8 cellular contexts compared by ENCODE assay signal in the genomic region with DNA sequence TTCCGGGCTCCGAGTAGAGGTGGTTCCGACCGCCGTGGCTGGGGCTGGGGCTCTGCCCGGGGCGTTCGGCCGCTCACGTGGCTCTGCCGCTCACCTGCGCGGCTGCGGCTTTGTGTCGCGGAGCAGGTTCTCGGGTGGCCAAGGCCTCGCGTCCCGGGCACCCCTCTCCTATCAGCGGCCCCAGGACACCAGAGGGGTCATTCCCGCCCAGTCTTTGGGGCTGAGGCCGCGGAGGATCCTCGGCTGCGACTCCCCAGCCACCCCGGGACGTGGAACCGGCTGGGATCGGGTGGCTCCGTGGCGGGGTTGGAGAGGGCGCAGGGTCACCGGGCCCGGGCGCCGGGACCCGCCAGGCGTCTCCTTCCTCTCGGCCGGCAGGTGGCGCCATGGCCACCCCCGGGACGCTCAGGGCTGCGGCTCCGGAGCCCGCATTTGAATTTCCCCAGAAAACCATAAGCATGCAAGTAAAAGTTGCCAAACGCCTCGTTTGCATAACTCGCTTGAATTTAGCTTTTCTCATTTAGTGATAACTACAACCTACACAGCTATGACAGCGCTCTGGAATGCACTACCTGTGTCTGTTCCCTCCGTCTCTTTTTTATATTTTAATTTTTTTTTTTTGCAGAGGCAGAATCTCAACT. TPM values are rescaled to one million over a fixed set of nuclear protein-coding genes. Genes with fewer than 3 reads are reported as not detected.
DNase-seq lines count a peak whose midpoint lies in the region; ATAC-seq and TF ChIP-seq lines count a peak whose summit lies in the region.

No MANE protein-coding gene starts in this region.

- CTCF ChIA-PET in PC-9 (lab: Charles Lee): interaction anchor here (0.5 to 0.7 kb wide), 3 partner anchors 23 to 51 kb away, joined by 3 to 6 read pairs (median 4); no protein-coding TSS in a partner anchor

- DNase-seq in EH (ENCODE audit: low read depth) (peak; percentile 70), PC-9 (peak; percentile 39 to 73), activated gamma-delta T cell (lab: John Stamatoyannopoulos, UW) (peak; percentile 24), foreskin melanocyte (peak; percentile 29), stromal cell of bone marrow (ENCODE audit: low read depth) (peak; percentile 23)

- no peaks in the 10 kb centered on the region for H3K9me2 ChIP-seq in PC-9 (ENCODE audit: insufficient read depth)

- ATAC-seq in HG02852 (IDR thresholded peaks at IDR 0.05; ENCODE audit: unreplicated experiment): peak; percentile 55
- no peak for ATAC-seq in HG02763 (IDR thresholded peaks at IDR 0.05; ENCODE audit: unreplicated experiment)

- H3K36me3 ChIP-seq in PC-9 (ENCODE audit: low read depth) (no peaks in the 10 kb centered on the region), neutrophil (no peaks in the 10 kb centered on the region)

- peak overlapping the region; percentile 71; the same call in 1 of the 2 replicates for H2AFZ ChIP-seq in PC-9

- H4K20me1 ChIP-seq in PC-9 (ENCODE audit: insufficient read depth): no peaks in the 10 kb centered on the region

- TF ChIP-seq CTCF in PC-9 (conservative IDR thresholded peaks at IDR 0.05) (peak; percentile 86), neutrophil (IDR thresholded peaks at IDR 0.05) (peak; percentile 29)

- POLR2A ChIA-PET in PC-9 (lab: Charles Lee; ENCODE audit: unreplicated experiment): no interaction called here

- H3K27ac ChIP-seq in PC-9 (no peak overlapping the region), neutrophil (no peak overlapping the region)

- no peaks in the 10 kb centered on the region for H3K4me1 ChIP-seq in PC-9 (replicated peaks; ENCODE audit: insufficient read depth)
- peaks cover 5 to 6% of the 10 kb centered on the region in 2 experiments for H3K4me1 ChIP-seq in neutrophil (ENCODE audit: control insufficient read depth in 1 of 2, insufficient read depth in 1 of 2, low read depth in 1 of 2, low read length in 1 of 2)

- peak overlapping the region; percentile 64 for H3K4me2 ChIP-seq in PC-9

- no peaks in the 10 kb centered on the region for H3K79me2 ChIP-seq in PC-9 (ENCODE audit: low read depth)

- H3K27me3 ChIP-seq in PC-9 (ENCODE audit: insufficient read depth, low read depth) (0 out of 2 replicates have a peak, but pooled peaks cover 7% of the 10 kb centered on the region), neutrophil (peaks cover 83% of the 10 kb centered on the region)

- BruUV-seq in PC-9 (replicated peaks; lab: Mats Ljungman, UMichigan): no TSS peak

- H3F3A ChIP-seq in PC-9 (ENCODE audit: insufficient read depth, low read depth): no peaks in the 10 kb centered on the region; the same call in 1 of the 2 replicates

- H3K9me3 ChIP-seq in PC-9 (ENCODE audit: insufficient read depth, low read depth) (no peaks in the 10 kb centered on the region), neutrophil (no peaks in the 10 kb centered on the region)

- H3K4me3 ChIP-seq in PC-9 (peak overlapping the region; percentile 34; the same call in 1 of the 2 replicates), neutrophil (ENCODE audit: low read depth in 1 of 2, low read length in 1 of 2) (peak overlapping the region in 1 of 2 experiments; percentile 6)

- intact Hi-C loops in PC-9 (cut with micrococcal nuclease; ENCODE audit: unreplicated experiment): loop anchor here (1.0 to 5.0 kb wide), 4 partner anchors 48 to 908 kb away; no protein-coding TSS in a partner anchor

RNA-seq across cellular contexts. Expression of gene COL26A1, which starts 1.2 kb away (rescaled TPM):
- 0.20 and 0.38 TPM in 2 replicates for total RNA-seq in PC-9 (2021)

RNA-seq across cellular contexts. Expression of gene IFT22, which starts 42.2 kb away (rescaled TPM):
- total RNA-seq in PC-9 (2021): 47.6 and 53.0 TPM in 2 replicates
